ENCODE assay signal across 15 cellular contexts in genomic region chr13:24214528-24214927, GRCh38.
A peak's percentile ranks its signal among the peaks of the same experiment; 100 is the strongest.
DNase-seq lines count a peak whose midpoint lies in the region; ATAC-seq and TF ChIP-seq lines count a peak whose summit lies in the region.
"Had no signal": no experiment of that assay in that cellular context is flagged by ENCODE, and none has a peak within 500 bp of the region (broad histone marks: within the 10 kb centered on the region; RNA-seq: fewer than 3 reads in every experiment).

No MANE protein-coding gene starts in this region.

- peak; percentile 47 for ATAC-seq in GM18909 (IDR thresholded peaks at IDR 0.05; ENCODE audit: poor library complexity, unreplicated experiment)
- peak; percentile 60 for ATAC-seq in HG02870 (IDR thresholded peaks at IDR 0.05; ENCODE audit: unreplicated experiment)

- peak; percentile 41 for DNase-seq in RPMI8226
- no peak for DNase-seq in Kasumi-1 (lab: John Stamatoyannopoulos, UW)
- DNase-seq in T-helper 9 cell, result no peak
- DNase-seq in NCI-H510A treated with DMSO at 0.1 percent for 48 hours (lab: John Stamatoyannopoulos, UW), result no peak
- no peak for DNase-seq in RKO (ENCODE audit: low spot score)
- DNase-seq: activated naive CD8-positive, alpha-beta T cell treated with anti-CD3 and anti-CD28 coated beads for 36 hours; DMS 273 treated with DMSO at 0.1 percent for 48 hours; NCI-H1930; NCI-H82; posterior cingulate gyrus; stimulated activated CD4-positive, alpha-beta T cell treated with anti-CD3 and anti-CD28 coated beads, Interleukin-15, amount 100 ng/mL, for 24 hours; WERI-Rb-1 had no signal

- H3K27ac ChIP-seq in 22Rv1, result peak overlapping the region; percentile 74; the same call in 1 of the 2 replicates
- H3K27ac ChIP-seq: WERI-Rb-1 had no signal

- no peak for TF ChIP-seq CTCF in 22Rv1 (IDR thresholded peaks at IDR 0.05)
